ENCODE assay signal across 14 cellular contexts in genomic region chr1:55259906-55260608, GRCh38. TPM values are rescaled to one million over a fixed set of nuclear protein-coding genes. Genes with fewer than 3 reads are reported as not detected.
A peak's percentile ranks its signal among the peaks of the same experiment; 100 is the strongest.
DNase-seq lines count a peak whose midpoint lies in the region; ATAC-seq, FAIRE-seq and TF ChIP-seq lines count a peak whose summit lies in the region.
"Had no signal": no experiment of that assay in that cellular context is flagged by ENCODE, and none has a peak within 500 bp of the region (broad histone marks: within the 10 kb centered on the region; RNA-seq: fewer than 3 reads in every experiment).

No MANE protein-coding gene starts in this region.

- peak; percentile 85 for FAIRE-seq in GM19239 (lab: Jason Lieb, UNC)

- H3K9me3 ChIP-seq in CD4-positive, alpha-beta memory T cell (ENCODE audit: control insufficient read depth in 1 of 2, low read length in 2 of 2): no peaks in the 10 kb centered on the region
- H3K9me3 ChIP-seq: psoas muscle had no signal

- no peak for TF ChIP-seq CTCF in type B pancreatic cell (conservative IDR thresholded peaks at IDR 0.05)

- ATAC-seq in HG02623 (IDR thresholded peaks at IDR 0.05; ENCODE audit: unreplicated experiment) (peak; percentile 46), HG03521 (IDR thresholded peaks at IDR 0.05; ENCODE audit: unreplicated experiment) (peak; percentile 33)
- peak; percentile 93 for ATAC-seq in stimulated activated memory B cell treated with anti-CD40 and anti-IgM and Interleukin-4, amounts not matched to agents 10 μg/mL and 1 μg/mL and 100 μg/mL, for 72 hours
- ATAC-seq: CD8-positive, alpha-beta T cell; psoas muscle had no signal

- H3K36me3 ChIP-seq in CD4-positive, alpha-beta memory T cell (ENCODE audit: insufficient read depth, low read length): no peaks in the 10 kb centered on the region

- H3K4me1 Mint-ChIP-seq in stimulated activated memory B cell treated with anti-CD40 and anti-IgM and Interleukin-4, amounts not matched to agents 10 μg/mL and 1 μg/mL and 100 μg/mL, for 72 hours: peaks cover 72% of the 10 kb centered on the region
- H3K4me1 Mint-ChIP-seq in type B pancreatic cell (ENCODE audit: unreplicated experiment): peaks cover 4% of the 10 kb centered on the region
- peaks cover 11 to 12% (median 11%) of the 10 kb centered on the region in 4 donors for H3K4me1 Mint-ChIP-seq in CD4-positive, alpha-beta memory T cell

- no peaks in the 10 kb centered on the region for H3K9me3 Mint-ChIP-seq in stimulated activated memory B cell treated with anti-CD40 and anti-IgM and Interleukin-4, amounts not matched to agents 10 μg/mL and 1 μg/mL and 100 μg/mL, for 72 hours
- H3K9me3 Mint-ChIP-seq in type B pancreatic cell: no peaks in the 10 kb centered on the region
- H3K9me3 Mint-ChIP-seq in CD4-positive, alpha-beta memory T cell: no peaks in the 10 kb centered on the region
- H3K9me3 Mint-ChIP-seq: CD8-positive, alpha-beta T cell had no signal

- H3K4me3 ChIP-seq in CD4-positive, alpha-beta memory T cell (ENCODE audit: low read length in 2 of 2): no peak overlapping the region
- H3K4me3 ChIP-seq: psoas muscle had no signal

- no peak overlapping the region for H3K27ac ChIP-seq in CD4-positive, alpha-beta memory T cell (ENCODE audit: low read depth, low read length)
- H3K27ac ChIP-seq: psoas muscle had no signal

- H3K36me3 Mint-ChIP-seq in stimulated activated memory B cell treated with anti-CD40 and anti-IgM and Interleukin-4, amounts not matched to agents 10 μg/mL and 1 μg/mL and 100 μg/mL, for 72 hours: no peaks in the 10 kb centered on the region
- no peaks in the 10 kb centered on the region for H3K36me3 Mint-ChIP-seq in type B pancreatic cell
- no peaks in the 10 kb centered on the region for H3K36me3 Mint-ChIP-seq in CD4-positive, alpha-beta memory T cell
- H3K36me3 Mint-ChIP-seq: CD8-positive, alpha-beta T cell had no signal

- CTCF ChIA-PET in CD4-positive, alpha-beta memory T cell (lab: Charles Lee; ENCODE audit: partially characterized antibody): no interaction called here

- POLR2A ChIA-PET in CD4-positive, alpha-beta memory T cell (lab: Charles Lee; ENCODE audit: partially characterized antibody): no interaction called here

- H3K4me1 ChIP-seq in CD4-positive, alpha-beta memory T cell (ENCODE audit: insufficient read depth, low read length): peaks cover 9% of the 10 kb centered on the region
- H3K4me1 ChIP-seq: psoas muscle had no signal

- H3K27ac Mint-ChIP-seq in stimulated activated memory B cell treated with anti-CD40 and anti-IgM and Interleukin-4, amounts not matched to agents 10 μg/mL and 1 μg/mL and 100 μg/mL, for 72 hours: peak overlapping the region; percentile 89
- H3K27ac Mint-ChIP-seq in type B pancreatic cell: no peak overlapping the region
- H3K27ac Mint-ChIP-seq in CD4-positive, alpha-beta memory T cell: peak overlapping the region in 2 of 7 donors; percentile 0 to 71
- H3K27ac Mint-ChIP-seq: CD8-positive, alpha-beta T cell had no signal

- intact Hi-C loops in CD4-positive, alpha-beta memory T cell (cut with micrococcal nuclease): no loop called here

- DNase-seq in GM19239 (ENCODE audit: insufficient read length, low spot score) (no peak), ureter (ENCODE audit: low spot score) (no peak), dedifferentiated amniotic fluid mesenchymal stem cell (ENCODE audit: extremely low spot score) (no peak), type B pancreatic cell (ENCODE audit: extremely low spot score, unreplicated experiment) (no peak)
- no peak for DNase-seq in CD4-positive, alpha-beta memory T cell
- DNase-seq: CD8-positive, alpha-beta T cell; dermis blood vessel endothelial cell; NCI-H1092; psoas muscle; SHP77 treated with DMSO at 0.1 percent for 48 hours; stimulated activated CD4-positive, alpha-beta T cell treated with anti-CD3 and anti-CD28 coated beads, Interleukin-4, amount 100 ng/mL, for 1 hour had no signal

- H3K4me3 Mint-ChIP-seq in stimulated activated memory B cell treated with anti-CD40 and anti-IgM and Interleukin-4, amounts not matched to agents 10 μg/mL and 1 μg/mL and 100 μg/mL, for 72 hours: peak overlapping the region; percentile 64
- H3K4me3 Mint-ChIP-seq in type B pancreatic cell: no peak overlapping the region
- H3K4me3 Mint-ChIP-seq in CD4-positive, alpha-beta memory T cell: no peak overlapping the region
- H3K4me3 Mint-ChIP-seq: CD8-positive, alpha-beta T cell had no signal

- no peaks in the 10 kb centered on the region for H3K27me3 ChIP-seq in CD4-positive, alpha-beta memory T cell (ENCODE audit: insufficient read depth, low read length)

- no peaks in the 10 kb centered on the region for H3K27me3 Mint-ChIP-seq in stimulated activated memory B cell treated with anti-CD40 and anti-IgM and Interleukin-4, amounts not matched to agents 10 μg/mL and 1 μg/mL and 100 μg/mL, for 72 hours
- peaks cover 6% of the 10 kb centered on the region for H3K27me3 Mint-ChIP-seq in type B pancreatic cell
- H3K27me3 Mint-ChIP-seq in CD4-positive, alpha-beta memory T cell: no peaks in the 10 kb centered on the region

RNA-seq across cellular contexts. Expression of gene USP24, which starts 44.9 kb away (rescaled TPM):
- total RNA-seq in ureter (58.2 TPM), type B pancreatic cell (ENCODE audit: low replicate concordance) (35.3 and 44.5 TPM in 2 replicates)
- total RNA-seq in CD4-positive, alpha-beta memory T cell: 10 to 100 TPM; 73.2 to 74.2 TPM
- polyA plus RNA-seq in CD4-positive, alpha-beta memory T cell: 10 to 100 TPM in 1 of 2 donors, 1 to 10 TPM in 1; 1.6 to 10.9 TPM

Comparison
In these comparisons a context has a peak if more than half of its experiments do, and no peak if none do; other contexts are left out.
1. ATAC-seq: peak in every context shown above with its lines; median percentile 93 in stimulated activated memory B cell treated with anti-CD40 and anti-IgM and Interleukin-4, amounts not matched to agents 10 μg/mL and 1 μg/mL and 100 μg/mL, for 72 hours; 46 in HG02623; 33 in HG03521.